In the genomic region with DNA sequence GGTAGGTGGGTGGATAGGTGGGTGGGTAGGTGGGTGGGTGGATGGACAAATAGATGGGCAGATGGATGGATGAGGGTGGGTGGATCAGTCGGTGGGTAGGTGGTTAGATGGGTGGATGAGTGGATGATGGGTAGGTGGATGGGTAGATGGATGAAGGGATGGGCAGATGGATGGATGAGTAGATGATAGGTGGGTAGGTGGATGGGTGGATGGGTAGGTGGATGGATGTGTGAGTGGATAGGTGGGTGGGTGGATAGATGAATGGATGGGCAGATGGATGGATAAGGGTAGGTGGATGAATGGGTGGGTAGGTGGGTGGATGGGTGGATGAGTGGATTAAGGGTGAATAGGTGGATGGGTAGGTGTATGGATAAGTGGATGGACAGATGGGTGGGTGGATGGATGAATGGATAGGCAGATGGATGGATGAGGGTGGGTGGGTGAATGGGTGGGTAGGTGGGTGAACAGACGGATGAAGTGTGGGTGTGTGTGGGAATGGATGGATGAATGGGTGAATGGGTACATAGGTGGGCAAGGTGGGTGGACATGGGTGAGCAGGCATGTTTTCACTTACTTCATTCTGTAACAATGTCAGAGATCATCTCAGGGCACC, we compare ENCODE assay signal across 34 cellular contexts. TPM values are rescaled to one million over a fixed set of nuclear protein-coding genes. Genes with fewer than 3 reads are reported as not detected.
DNase-seq lines count a peak whose midpoint lies in the region; ATAC-seq, FAIRE-seq and TF ChIP-seq lines count a peak whose summit lies in the region.
"Had no signal": no experiment of that assay in that cellular context is flagged by ENCODE, and none has a peak within 500 bp of the region (broad histone marks: within the 10 kb centered on the region; RNA-seq: fewer than 3 reads in every experiment).

No MANE protein-coding gene starts in this region.

- H2AFZ ChIP-seq in H1 (ENCODE audit: low read length) = no peak overlapping the region
- H2AFZ ChIP-seq: GM23248, PC-9 had no signal

- no peaks in the 10 kb centered on the region for H3K36me3 Mint-ChIP-seq in CD4-positive, alpha-beta T cell (ENCODE audit: low read depth)
- peaks cover 4% of the 10 kb centered on the region for H3K36me3 Mint-ChIP-seq in endothelial cell (ENCODE audit: low read depth, unreplicated experiment)

- 92% methylated on average over 2 of the region's 2 CpGs for WGBS in A549 (ENCODE audit: missing lambda C conversion rate)
- 86% methylated on average over 1 of the region's 2 CpGs; no CpG with 5 or more reads in 1 of the 2 experiments for WGBS in H1 (ENCODE audit: extremely low coverage in 1 of 2, insufficient coverage in 1 of 2, insufficient read length in 1 of 2, insufficient replicate concordance in 2 of 2, low coverage in 1 of 2, low lambda C conversion rate in 2 of 2, missing lambda C conversion rate in 1 of 2), 2 experiments
- 97 to 98% methylated on average over 2 of the region's 2 CpGs for WGBS in aorta, 2 donors

- BruUV-seq in Panc1 (replicated peaks; lab: Mats Ljungman, UMichigan) = no TSS peak

- peak overlapping the region; percentile 97 for H3K56ac ChIP-seq in H1 (replicated peaks; ENCODE audit: insufficient read length, low read depth, low read length)

- no peak overlapping the region for H2BK20ac ChIP-seq in H1 (ENCODE audit: low read length)

- in situ Hi-C loops in Panc1 (cut with HindIII; ENCODE audit: low pct_unique_long_range_greater_than_20kb, low sequenced_read_pairs) = no loop called here

- TF ChIP-seq RAD21 in A549 (conservative IDR thresholded peaks at IDR 0.05 in 1 of 2, IDR thresholded peaks at IDR 0.05 in 1 of 2) (no peak), H1 (IDR thresholded peaks at IDR 0.05 in 1 of 2, conservative IDR thresholded peaks at IDR 0.05 in 1 of 2; ENCODE audit: low read depth in 2 of 2, low read length in 2 of 2) (no peak)

- H3K9me3 Mint-ChIP-seq in CD4-positive, alpha-beta T cell = no peaks in the 10 kb centered on the region
- no peaks in the 10 kb centered on the region for H3K9me3 Mint-ChIP-seq in endothelial cell (ENCODE audit: unreplicated experiment)
- H3K9me3 Mint-ChIP-seq: activated B cell treated with CpG ODN at 0.5 μM for 24 hours; activated CD4-positive, alpha-beta memory T cell treated with anti-CD3 and anti-CD28 coated beads for 36 hours had no signal

- H4K5ac ChIP-seq in H1 (ENCODE audit: insufficient read length, low read depth, low read length) = no peak overlapping the region

- TF ChIP-seq CTCF in A549 (IDR thresholded peaks at IDR 0.05) (no peak), Panc1 (IDR thresholded peaks at IDR 0.05) (no peak), H1 (IDR thresholded peaks at IDR 0.05; ENCODE audit: control extremely low read depth in 1 of 3, insufficient read depth in 1 of 3, low read depth in 1 of 3, low read length in 3 of 3) (no peak), endothelial cell (IDR thresholded peaks at IDR 0.05; ENCODE audit: unreplicated experiment) (no peak)
- TF ChIP-seq CTCF in CD4-positive, alpha-beta T cell (IDR thresholded peaks at IDR 0.05) = no peak

- H3K23me2 ChIP-seq in H1 (ENCODE audit: low read depth, low read length) = peaks cover 20% of the 10 kb centered on the region; the same call in 1 of the 2 replicates

- peak overlapping the region; percentile 5; the same call in 1 of the 2 replicates for H2BK15ac ChIP-seq in H1 (ENCODE audit: low read length)

- TF ChIP-seq EP300 in A549 (IDR thresholded peaks at IDR 0.05) = no peak
- no peak for TF ChIP-seq EP300 in H1 (IDR thresholded peaks at IDR 0.05; ENCODE audit: borderline replicate concordance in 1 of 2, low read depth in 2 of 2, low read length in 2 of 2)

- H3K27me3 ChIP-seq in CD4-positive, alpha-beta T cell (ENCODE audit: control insufficient read depth, insufficient read depth, low read length) = no peaks in the 10 kb centered on the region
- H3K27me3 ChIP-seq in Panc1 (ENCODE audit: control insufficient read depth, insufficient read depth, low read length) (no peaks in the 10 kb centered on the region), H1 (replicated peaks in 1 of 4; ENCODE audit: control insufficient read depth in 3 of 4, extremely low read depth in 1 of 4, insufficient read depth in 3 of 4, low read length in 3 of 4) (no peaks in the 10 kb centered on the region; a peak in 2 of 7 replicates), aorta (ENCODE audit: control insufficient read depth in 1 of 2, insufficient read depth in 2 of 2, low read length in 1 of 2) (no peaks in the 10 kb centered on the region)
- H3K27me3 ChIP-seq: body of pancreas, heart right ventricle, pancreas, tibial artery had no signal

- no peak overlapping the region for H4K91ac ChIP-seq in H1 (replicated peaks; ENCODE audit: insufficient read length, low read length)

- H3K4ac ChIP-seq in H1 (replicated peaks; ENCODE audit: insufficient read length, low read depth, low read length) = no peak overlapping the region

- H4K8ac ChIP-seq in H1 (ENCODE audit: extremely low read depth, insufficient read depth, low read length) = no peak overlapping the region

- peak overlapping the region; percentile 45; the same call in 1 of the 2 replicates for H2AK5ac ChIP-seq in H1 (ENCODE audit: low read depth, low read length)

- POLR2A ChIA-PET in A549 (lab: Yijun Ruan, JAX) (no interaction called here), Panc1 (lab: Charles Lee) (no interaction called here), H1 (lab: Charles Lee; ENCODE audit: partially characterized antibody) (interaction anchor here (3.8 to 9.8 kb wide), 2 partner anchors 9 to 19 kb away, joined by 28 to 94 read pairs; no protein-coding TSS in a partner anchor)
- POLR2A ChIA-PET in CD4-positive, alpha-beta T cell (lab: Charles Lee) = interaction anchor here (1.4 to 1.7 kb wide), 2 partner anchors 8 to 20 kb away, joined by 5 to 11 read pairs; no protein-coding TSS in a partner anchor

- CTCF ChIA-PET in A549 (lab: Yijun Ruan, JAX) (interaction anchor here (0.6 to 13.1 kb wide), 3 partner anchors 17 to 26 kb away, joined by 3 to 143 read pairs (median 4); no protein-coding TSS in a partner anchor), Panc1 (lab: Charles Lee) (no interaction called here), H1 (lab: Charles Lee; ENCODE audit: partially characterized antibody) (interaction anchor here (1.0 to 1.1 kb wide), 2 partner anchors 8 to 9 kb away, joined by 3 read pairs; no protein-coding TSS in a partner anchor)
- CTCF ChIA-PET in CD4-positive, alpha-beta T cell (lab: Charles Lee) = no interaction called here

- H3K14ac ChIP-seq in H1 (ENCODE audit: insufficient read length) = no peak overlapping the region

- H3K4me2 ChIP-seq in A549 (peak overlapping the region; percentile 86; the same call in 2 of the 3 replicates), H1 (ENCODE audit: insufficient read depth in 1 of 2, low read depth in 2 of 2, low read length in 2 of 2) (no peak overlapping the region)
- H3K4me2 ChIP-seq: PC-9, smooth muscle cell had no signal

- 0 out of 2 replicates have a peak overlapping the region, but pooled peaks have one; percentile 81 for H2BK5ac ChIP-seq in H1 (ENCODE audit: low read depth, low read length)

- peaks cover 39% of the 10 kb centered on the region for H3K4me1 Mint-ChIP-seq in CD4-positive, alpha-beta T cell (ENCODE audit: low read depth)
- H3K4me1 Mint-ChIP-seq in endothelial cell (ENCODE audit: unreplicated experiment) = peaks cover 17% of the 10 kb centered on the region

- ATAC-seq in A549 (no peak), Panc1 (no peak), aorta (ENCODE audit: low FRiP score) (no peak), GM18861 (IDR thresholded peaks at IDR 0.05; ENCODE audit: unreplicated experiment) (no peak)
- no peak for ATAC-seq in CD4-positive, alpha-beta T cell (ENCODE audit: poor library complexity)
- ATAC-seq: body of pancreas, heart right ventricle, lower lobe of right lung, pancreas had no signal

- peak overlapping the region; percentile 71 for H3K27ac Mint-ChIP-seq in CD4-positive, alpha-beta T cell
- H3K27ac Mint-ChIP-seq in endothelial cell (ENCODE audit: unreplicated experiment) = no peak overlapping the region
- H3K27ac Mint-ChIP-seq: activated CD4-positive, alpha-beta memory T cell treated with anti-CD3 and anti-CD28 coated beads for 36 hours; nephron progenitor cell had no signal

- H3K9ac ChIP-seq in H1 (replicated peaks in 1 of 4; ENCODE audit: extremely low read depth in 1 of 4, low read depth in 3 of 4, low read length in 3 of 4) = no peak overlapping the region
- H3K9ac ChIP-seq: GM23248 had no signal

- H3K4me1 ChIP-seq in A549 (peaks cover 66% of the 10 kb centered on the region), Panc1 (ENCODE audit: control insufficient read depth, insufficient read depth, low read length) (peaks cover 44% of the 10 kb centered on the region), H1 (replicated peaks in 1 of 4; ENCODE audit: control insufficient read depth in 3 of 4, insufficient read depth in 4 of 4, low read length in 3 of 4) (peaks cover 8 to 52% (median 47%) of the 10 kb centered on the region in 4 experiments), aorta (ENCODE audit: control insufficient read depth in 1 of 2, insufficient read depth in 2 of 2, low read length in 2 of 2) (no peaks in the 10 kb centered on the region)

- H3K79me2 ChIP-seq in H1 (ENCODE audit: control insufficient read depth in 1 of 2, insufficient read depth in 2 of 2, low read length in 2 of 2) = peaks cover 0 to 13% of the 10 kb centered on the region in 2 experiments; a peak in 2 of 4 replicates

- no peak overlapping the region for H3K4me3 ChIP-seq in A549
- H3K4me3 ChIP-seq in Panc1 (ENCODE audit: low read depth in 2 of 2, low read length in 2 of 2) = no peak overlapping the region
- no peak overlapping the region for H3K4me3 ChIP-seq in H1 (ENCODE audit: extremely low read depth in 1 of 4, insufficient read depth in 2 of 4, low read depth in 3 of 4, low read length in 4 of 4)
- no peak overlapping the region for H3K4me3 ChIP-seq in aorta (ENCODE audit: low read length in 2 of 2)
- H3K4me3 ChIP-seq: body of pancreas, GM23248, heart right ventricle, lower lobe of right lung, mucosa of descending colon, pancreas, PC-9, smooth muscle cell, tibial artery had no signal

- no peak for TF ChIP-seq POLR2A in A549 (IDR thresholded peaks at IDR 0.05; ENCODE audit: low read length)
- no peak for TF ChIP-seq POLR2A in H1 (IDR thresholded peaks at IDR 0.05; ENCODE audit: control extremely low read depth in 1 of 2, low read depth in 2 of 2, low read length in 2 of 2)

- H3K36me3 ChIP-seq in Panc1 (ENCODE audit: control insufficient read depth, insufficient read depth, low read length) = peaks cover 6% of the 10 kb centered on the region; the same call in 1 of the 2 replicates
- no peaks in the 10 kb centered on the region for H3K36me3 ChIP-seq in H1 (ENCODE audit: control insufficient read depth in 2 of 4, insufficient read depth in 4 of 4, low read length in 3 of 4)
- H3K36me3 ChIP-seq in aorta (ENCODE audit: control insufficient read depth in 1 of 2, insufficient read depth in 2 of 2, low read length in 1 of 2) = no peaks in the 10 kb centered on the region
- H3K36me3 ChIP-seq: heart right ventricle, lower lobe of right lung, pancreas, tibial artery had no signal

- H3K9me3 ChIP-seq in A549 = no peaks in the 10 kb centered on the region
- no peaks in the 10 kb centered on the region for H3K9me3 ChIP-seq in CD4-positive, alpha-beta T cell (ENCODE audit: control insufficient read depth, low read length)
- no peaks in the 10 kb centered on the region for H3K9me3 ChIP-seq in Panc1 (ENCODE audit: control insufficient read depth, insufficient read depth, low read depth, low read length)
- H3K9me3 ChIP-seq in H1 (ENCODE audit: insufficient read depth in 2 of 2, low read depth in 1 of 2, low read length in 1 of 2) = no peaks in the 10 kb centered on the region
- H3K9me3 ChIP-seq in aorta (ENCODE audit: control insufficient read depth, low read length) = no peaks in the 10 kb centered on the region
- H3K9me3 ChIP-seq: body of pancreas, heart right ventricle, lower lobe of right lung, mucosa of descending colon, pancreas, tibial artery had no signal

- no peak overlapping the region for H3K23ac ChIP-seq in H1 (ENCODE audit: insufficient read length)

- FAIRE-seq in A549 (lab: Jason Lieb, UNC) (no peak), H1 (lab: Jason Lieb, UNC) (no peak)
- FAIRE-seq: pancreas had no signal

- DNase-seq in A549 (ENCODE audit: low read depth in 1 of 2, low spot score in 1 of 2) (no peak), Panc1 (ENCODE audit: low read depth, low spot score) (no peak), H1 (ENCODE audit: low read depth in 1 of 2, low spot score in 2 of 2) (no peak), aorta (no peak), endothelial cell (ENCODE audit: low spot score) (no peak)
- no peak for DNase-seq in CD4-positive, alpha-beta T cell
- DNase-seq: activated B cell treated with CpG ODN at 0.5 μM for 24 hours; C1 segment of cervical spinal cord; cerebellar nuclear complex; effector CD4-positive, alpha-beta T cell; foreskin fibroblast; GM23248; kidney glomerular epithelial cell; lower lobe of right lung; NCI-H1092 treated with DMSO at 0.1 percent for 48 hours; NCI-H187 treated with DMSO at 0.1 percent for 48 hours; NCI-H2171 treated with DMSO at 0.1 percent for 48 hours; NCI-H524 treated with DMSO at 0.1 percent for 48 hours; nephron progenitor cell; NK-92 treated with Interleukin-12 subunit alpha and Interleukin-12 subunit beta, amount 100 ng/mL, for 24 hours; PC-9; retina; SHP77 treated with DMSO at 0.1 percent for 48 hours; stimulated activated CD4-positive, alpha-beta T cell treated with anti-CD3 and anti-CD28 coated beads, Interleukin-1b, Interleukin-23, amount 100 ng/mL, for 48 hours; stimulated activated CD8-positive, alpha-beta memory T cell treated with anti-CD3 and anti-CD28 coated beads, Interleukin-4, amount 100 ng/mL, for 48 hours had no signal

- H3K79me1 ChIP-seq in H1 (ENCODE audit: low read depth, low read length) = peaks cover 10% of the 10 kb centered on the region

- no peak overlapping the region for H2BK120ac ChIP-seq in H1 (replicated peaks; ENCODE audit: low read depth, low read length)

- H3K27ac ChIP-seq in A549 = peak overlapping the region; percentile 98
- no peak overlapping the region for H3K27ac ChIP-seq in CD4-positive, alpha-beta T cell (ENCODE audit: low read depth, low read length)
- peak overlapping the region; percentile 93 for H3K27ac ChIP-seq in Panc1 (ENCODE audit: low read length)
- no peak overlapping the region for H3K27ac ChIP-seq in H1 (ENCODE audit: low read depth, low read length)
- no peak overlapping the region for H3K27ac ChIP-seq in aorta (ENCODE audit: low read depth in 1 of 2, low read length in 2 of 2)
- H3K27ac ChIP-seq: body of pancreas, GM23248, heart right ventricle, HL-60, pancreas, PC-9 had no signal

- no peak overlapping the region for H3K18ac ChIP-seq in H1 (ENCODE audit: extremely low read depth, low read length)

- H4K20me1 ChIP-seq in H1 (replicated peaks in 1 of 2; ENCODE audit: control insufficient read depth in 1 of 2, insufficient read depth in 2 of 2, low read length in 2 of 2) = peaks cover 0 to 11% of the 10 kb centered on the region in 2 experiments

- H3K4me3 Mint-ChIP-seq in CD4-positive, alpha-beta T cell = peak overlapping the region; percentile 39
- no peak overlapping the region for H3K4me3 Mint-ChIP-seq in endothelial cell (ENCODE audit: unreplicated experiment)
- H3K4me3 Mint-ChIP-seq: activated B cell treated with CpG ODN at 0.5 μM for 24 hours; activated CD4-positive, alpha-beta memory T cell treated with anti-CD3 and anti-CD28 coated beads for 36 hours; nephron progenitor cell had no signal

- intact Hi-C loops in CD4-positive, alpha-beta T cell (cut with DNase I, micrococcal nuclease) = loop anchor here in 1 of 2 experiments (2.0 kb wide), 1 partner anchor 23 kb away; no protein-coding TSS in a partner anchor
- intact Hi-C loops in Panc1 (cut with micrococcal nuclease; ENCODE audit: unreplicated experiment) = no loop called here
- intact Hi-C loops in aorta (cut with DNase I) = loop anchor here in 1 of 2 donors (5.0 kb wide), 2 partner anchors 36 to 616 kb away; partner anchors contain the start of genes ADSS1 and BRF1

- H2BK12ac ChIP-seq in H1 (ENCODE audit: low read depth, low read length) = no peak overlapping the region

- H3K27me3 Mint-ChIP-seq in CD4-positive, alpha-beta T cell = no peaks in the 10 kb centered on the region
- H3K27me3 Mint-ChIP-seq in endothelial cell (ENCODE audit: unreplicated experiment) = peaks cover 17% of the 10 kb centered on the region
- H3K27me3 Mint-ChIP-seq: activated B cell treated with CpG ODN at 0.5 μM for 24 hours; activated CD4-positive, alpha-beta memory T cell treated with anti-CD3 and anti-CD28 coated beads for 36 hours had no signal

RNA-seq across cellular contexts. Expression of gene INF2, which starts 3.3 kb away (rescaled TPM):
- polyA plus RNA-seq in A549 (2011; rRNA removed) = 23.6 and 24.7 TPM in 2 replicates
- polyA plus RNA-seq in A549 (2012; cell fraction: cytosol; rRNA removed) = 68.4 and 94.0 TPM in 2 replicates
- 224 and 375 TPM in 2 replicates for polyA plus RNA-seq in A549 (2012; cell fraction: nucleus; rRNA removed)
- 71.2 to 76.6 TPM (median 72.0 TPM) in 3 replicates for polyA plus RNA-seq in A549 (2017; fragmentation: RNase III; extraction: RNeasy Plus Mini Kit Qiagen cat#74134 plus additional on column Dnase treatment)
- polyA minus RNA-seq in A549 (2011; rRNA and poly(A)+ RNA removed) = 19.6 and 27.7 TPM in 2 replicates
- 10 to 100 TPM; 74.9 to 76.9 TPM for total RNA-seq in CD4-positive, alpha-beta T cell
- 195 TPM for total RNA-seq in Panc1 (2021; ENCODE audit: unreplicated experiment)
- 179 TPM for polyA plus RNA-seq in Panc1 (2012; ENCODE audit: insufficient read length)
- 54.0 and 59.5 TPM in 2 replicates for total RNA-seq in H1 (2021; fragmentation: NEBNext Ultra II Directional; extraction: Animal tissue kit (Norgen Biotek cat#: 25700))
- polyA plus RNA-seq in H1 (2011; rRNA removed) = 29.1 and 42.3 TPM in 2 replicates
- polyA plus RNA-seq in H1 (2011; cell fraction: cytosol; rRNA removed) = 28.5 TPM
- polyA plus RNA-seq in H1 (2011; cell fraction: nucleus; rRNA removed) = 143 TPM
- 27.3 to 49.9 TPM (median 47.0 TPM) in 4 replicates for polyA plus RNA-seq in H1 (2012, experiment 1 of 2)
- 33.6 TPM for polyA plus RNA-seq in H1 (2012, experiment 2 of 2)
- 36.0 TPM for polyA plus RNA-seq in H1 (2013, experiment 1 of 2)
- polyA plus RNA-seq in H1 (2013, experiment 2 of 2) = 32.6 TPM
- polyA minus RNA-seq in H1 (2011; rRNA and poly(A)+ RNA removed) = 12.8 and 15.1 TPM in 2 replicates
- 22.1 TPM for polyA minus RNA-seq in H1 (2011; cell fraction: cytosol; rRNA and poly(A)+ RNA removed)
- 27.8 TPM for polyA minus RNA-seq in H1 (2011; cell fraction: nucleus; rRNA and poly(A)+ RNA removed)
- total RNA-seq in aorta = 100 to 1,000 TPM in 1 of 2 donors, 10 to 100 TPM in 1; 84.9 to 102 TPM
- 100 to 1,000 TPM in 1 of 2 donors, 10 to 100 TPM in 1; 31.9 to 185 TPM for polyA plus RNA-seq in aorta
- 97.2 TPM for total RNA-seq in endothelial cell (ENCODE audit: unreplicated experiment)

RNA-seq across cellular contexts. Expression of gene ADSS1, which starts 37.9 kb away (rescaled TPM):
- polyA plus RNA-seq in A549 (2011; rRNA removed) (8.8 and 10.1 TPM in 2 replicates), A549 (2017; fragmentation: RNase III; extraction: RNeasy Plus Mini Kit Qiagen cat#74134 plus additional on column Dnase treatment) (6.2 to 8.3 TPM (median 7.4 TPM) in 3 replicates), H1 (2011; rRNA removed) (7.1 and 9.4 TPM in 2 replicates), aorta (10 to 100 TPM; 25.0 to 80.2 TPM)
- 6.0 and 6.2 TPM in 2 replicates for polyA plus RNA-seq in A549 (2012; cell fraction: cytosol; rRNA removed)
- 17.9 and 19.6 TPM in 2 replicates for polyA plus RNA-seq in A549 (2012; cell fraction: nucleus; rRNA removed)
- polyA minus RNA-seq in A549 (2011; rRNA and poly(A)+ RNA removed) = 6.5 and 9.5 TPM in 2 replicates
- 1 to 10 TPM; 2.0 to 2.7 TPM for total RNA-seq in CD4-positive, alpha-beta T cell
- total RNA-seq in Panc1 (2021; ENCODE audit: unreplicated experiment) (9.4 TPM), aorta (10 to 100 TPM; 44.8 to 63.2 TPM), endothelial cell (ENCODE audit: unreplicated experiment) (6.1 TPM)
- polyA plus RNA-seq in Panc1 (2012; ENCODE audit: insufficient read length) = 15.6 TPM
- 7.9 and 8.9 TPM in 2 replicates for total RNA-seq in H1 (2021; fragmentation: NEBNext Ultra II Directional; extraction: Animal tissue kit (Norgen Biotek cat#: 25700))
- polyA plus RNA-seq in H1 (2011; cell fraction: cytosol; rRNA removed) = 12.8 TPM
- 43.4 TPM for polyA plus RNA-seq in H1 (2011; cell fraction: nucleus; rRNA removed)
- polyA plus RNA-seq in H1 (2012, experiment 1 of 2) = 8.2 to 15.0 TPM (median 11.8 TPM) in 4 replicates
- 9.8 TPM for polyA plus RNA-seq in H1 (2012, experiment 2 of 2)
- polyA plus RNA-seq in H1 (2013, experiment 1 of 2) = 6.2 TPM
- 5.8 TPM for polyA plus RNA-seq in H1 (2013, experiment 2 of 2)
- 3.2 and 7.1 TPM in 2 replicates for polyA minus RNA-seq in H1 (2011; rRNA and poly(A)+ RNA removed)
- polyA minus RNA-seq in H1 (2011; cell fraction: cytosol; rRNA and poly(A)+ RNA removed) = 2.6 TPM
- 11.0 TPM for polyA minus RNA-seq in H1 (2011; cell fraction: nucleus; rRNA and poly(A)+ RNA removed)

Comparison
In these comparisons a context has a peak if more than half of its experiments do, and no peak if none do; other contexts are left out.
1. H3K27ac ChIP-seq: peak in A549 (2 of 2) and Panc1 (single experiment); none in CD4-positive, alpha-beta T cell (single experiment), H1 (single experiment) and aorta (0 of 2).
2. CTCF ChIA-PET loops: an anchor here in A549 (0.6 to 13.1 kb wide) and H1 (1.0 to 1.1 kb wide); none called in CD4-positive, alpha-beta T cell and Panc1.
3. POLR2A ChIA-PET loops: an anchor here in CD4-positive, alpha-beta T cell (1.4 to 1.7 kb wide) and H1 (3.8 to 9.8 kb wide); none called in A549 and Panc1.